Comparison of ENCODE assay signal across 14 cellular contexts in genomic region chr11:6629892-6630631, GRCh38. TPM values are rescaled to one million over a fixed set of nuclear protein-coding genes. Genes with fewer than 3 reads are reported as not detected.
DNase-seq lines count a peak whose midpoint lies in the region; ATAC-seq and TF ChIP-seq lines count a peak whose summit lies in the region.
"Had no signal": no experiment of that assay in that cellular context is flagged by ENCODE, and none has a peak within 500 bp of the region (broad histone marks: within the 10 kb centered on the region; RNA-seq: fewer than 3 reads in every experiment).

No MANE protein-coding gene starts in this region.

- intact Hi-C loops in mammary epithelial cell (cut with micrococcal nuclease): no loop called here
- intact Hi-C loops in stomach (cut with DNase I; ENCODE audit: low total_unique reads): no loop called here

- DNase-seq in DMS153 treated with DMSO at 0.1 percent for 48 hours (lab: John Stamatoyannopoulos, UW; ENCODE audit: unreplicated experiment): peak; percentile 17
- DNase-seq in DMS153 (lab: John Stamatoyannopoulos, UW): no peak
- no peak for DNase-seq in mammary epithelial cell
- no peak for DNase-seq in left lobe of liver (ENCODE audit: low spot score)
- peak; percentile 62 for DNase-seq in stomach
- no peak for DNase-seq in DMS 273 (lab: John Stamatoyannopoulos, UW; ENCODE audit: unreplicated experiment)
- DNase-seq in activated T-cell treated with anti-CD3 and anti-CD28 coated beads, Interleukin-2, amount 50 U/mL, for 48 hours: no peak
- no peak for DNase-seq in NCI-H1694 treated with DMSO at 0.1 percent for 48 hours (lab: John Stamatoyannopoulos, UW)
- DNase-seq: activated naive CD8-positive, alpha-beta T cell treated with anti-CD3 and anti-CD28 coated beads, Interleukin-2, amount 50 U/mL, for 24 hours; cortex of kidney; NCI-H1694 had no signal

- peak; percentile 25 for ATAC-seq in left lobe of liver
- ATAC-seq: activated naive CD8-positive, alpha-beta T cell treated with anti-CD3 and anti-CD28 coated beads, Interleukin-2, amount 50 U/mL, for 24 hours had no signal

- in situ Hi-C loops in mammary epithelial cell (cut with MboI; ENCODE audit: low sequenced_read_pairs in 2 of 2): no loop called here

- peak overlapping the region; percentile 24 for H3K4me2 ChIP-seq in mammary epithelial cell (ENCODE audit: insufficient read depth, low read depth, low read length)

- no TSS peak for BruUV-seq in mammary epithelial cell (replicated peaks; lab: Mats Ljungman, UMichigan)

- H3K4me1 ChIP-seq in mammary epithelial cell (ENCODE audit: insufficient read depth, low read length) (no peaks in the 10 kb centered on the region), stomach (peaks cover 3 to 19% (median 14%) of the 10 kb centered on the region in 4 donors)

- peaks cover 6% of the 10 kb centered on the region for H3K27me3 ChIP-seq in mammary epithelial cell (ENCODE audit: insufficient read depth, low read length)
- no peaks in the 10 kb centered on the region for H3K27me3 ChIP-seq in stomach
- H3K27me3 ChIP-seq: thyroid gland had no signal

- H3K79me2 ChIP-seq in mammary epithelial cell (ENCODE audit: insufficient read depth, low read length): no peaks in the 10 kb centered on the region

- no peak for TF ChIP-seq CTCF in mammary epithelial cell (conservative IDR thresholded peaks at IDR 0.05 in 1 of 2, IDR thresholded peaks at IDR 0.05 in 1 of 2; ENCODE audit: extremely low read depth in 1 of 2, insufficient read depth in 1 of 2, low read depth in 1 of 2, low read length in 2 of 2)
- TF ChIP-seq CTCF in stomach (IDR thresholded peaks at IDR 0.05): no peak

- no peak overlapping the region for H3K9ac ChIP-seq in mammary epithelial cell (ENCODE audit: insufficient read depth, low read length)

- H3K27ac ChIP-seq in mammary epithelial cell (ENCODE audit: insufficient read depth, low read depth, low read length): no peak overlapping the region
- no peak overlapping the region for H3K27ac ChIP-seq in stomach
- H3K27ac ChIP-seq: 22Rv1, SK-N-MC, thyroid gland had no signal

- no peaks in the 10 kb centered on the region for H3K9me3 ChIP-seq in mammary epithelial cell (replicated peaks; ENCODE audit: insufficient read depth, low read length)
- no peaks in the 10 kb centered on the region for H3K9me3 ChIP-seq in stomach
- H3K9me3 ChIP-seq: thyroid gland had no signal

- H2AFZ ChIP-seq in mammary epithelial cell (ENCODE audit: low read depth, low read length): no peak overlapping the region

- dilution Hi-C loops in mammary epithelial cell (cut with HindIII; ENCODE audit: low sequenced_read_pairs): no loop called here

- TF ChIP-seq POLR2A in stomach (IDR thresholded peaks at IDR 0.05): no peak

- 58% methylated on average over 33 of the region's 102 CpGs for WGBS in mammary epithelial cell (ENCODE audit: low coverage, missing lambda C conversion rate)
- WGBS in stomach, 5 donors: 23 to 68% (median 40%) methylated on average over 80 to 102 of the region's 102 CpGs

- no peaks in the 10 kb centered on the region for H4K20me1 ChIP-seq in mammary epithelial cell (ENCODE audit: insufficient read depth, low read length)

- no peak for TF ChIP-seq EP300 in stomach (IDR thresholded peaks at IDR 0.05)

- CTCF ChIA-PET in mammary epithelial cell (lab: Charles Lee; ENCODE audit: low non-redundant PET): no interaction called here

- H3K4me3 ChIP-seq in mammary epithelial cell (replicated peaks in 1 of 3; ENCODE audit: insufficient read depth in 1 of 3, low read depth in 2 of 3, low read length in 3 of 3) (no peak overlapping the region), stomach (peak overlapping the region; percentile 32 to 53 (median 38))
- H3K4me3 ChIP-seq: SK-N-MC had no signal

- H3K36me3 ChIP-seq in mammary epithelial cell (ENCODE audit: insufficient read depth, low read length) (no peaks in the 10 kb centered on the region), stomach (peaks cover 12 to 87% (median 80%) of the 10 kb centered on the region in 4 donors)

RNA-seq across cellular contexts. Expression of gene TPP1, which starts 10.8 kb away (rescaled TPM):
- total RNA-seq in mammary epithelial cell (10 to 100 TPM; 59.2 to 73.9 TPM), left lobe of liver (62.4 TPM), stomach (100 to 1,000 TPM in 1 of 5 donors, 10 to 100 TPM in 4; 45.9 to 213 (median 91.5) TPM)
- polyA plus RNA-seq in mammary epithelial cell (60.5 TPM), stomach (10 to 100 TPM; 11.9 to 32.8 (median 26.1) TPM)
- 99.5 TPM for polyA minus RNA-seq in mammary epithelial cell

RNA-seq across cellular contexts. Expression of gene TAF10, which starts 18.0 kb away (rescaled TPM):
- total RNA-seq in mammary epithelial cell (100 to 1,000 TPM in 1 of 2 donors, 10 to 100 TPM in 1; 26.3 to 115 TPM), left lobe of liver (52.5 TPM), stomach (100 to 1,000 TPM in 4 of 5 donors, 10 to 100 TPM in 1; 15.8 to 234 (median 163) TPM)
- polyA plus RNA-seq in mammary epithelial cell (101 TPM), stomach (100 to 1,000 TPM; 115 to 160 (median 154) TPM)
- 135 TPM for polyA minus RNA-seq in mammary epithelial cell

RNA-seq across cellular contexts. Expression of gene DCHS1, which starts 25.5 kb away (rescaled TPM):
- total RNA-seq in mammary epithelial cell (under 1 TPM; 0.50 to 0.59 TPM), left lobe of liver (2.5 TPM), stomach (10 to 100 TPM in 4 of 5 donors, 1 to 10 TPM in 1; 9.9 to 22.8 (median 17.4) TPM)
- polyA plus RNA-seq in mammary epithelial cell (0.05 TPM), stomach (1 to 10 TPM in 2 of 3 donors, under 1 TPM in 1; 0.76 to 2.6 (median 1.6) TPM)
- 0.05 TPM for polyA minus RNA-seq in mammary epithelial cell

RNA-seq across cellular contexts. Expression of gene ILK, which starts 26.5 kb away (rescaled TPM):
- total RNA-seq in mammary epithelial cell: 100 to 1,000 TPM in 1 of 2 donors, 10 to 100 TPM in 1; 87.9 to 136 TPM
- 175 TPM for polyA plus RNA-seq in mammary epithelial cell
- polyA minus RNA-seq in mammary epithelial cell: 199 TPM
- total RNA-seq in left lobe of liver: 41.1 TPM
- total RNA-seq in stomach: 100 to 1,000 TPM in 4 of 5 donors, 10 to 100 TPM in 1; 60.0 to 308 (median 123) TPM
- 100 to 1,000 TPM; 123 to 138 (median 124) TPM for polyA plus RNA-seq in stomach

RNA-seq across cellular contexts. Expression of gene RRP8, which starts 26.6 kb away (rescaled TPM):
- total RNA-seq in mammary epithelial cell (10 to 100 TPM in 1 of 2 donors, 1 to 10 TPM in 1; 9.7 to 20.6 TPM), left lobe of liver (14.4 TPM), stomach (10 to 100 TPM in 2 of 5 donors, 1 to 10 TPM in 3; 1.8 to 22.6 (median 7.6) TPM)
- polyA plus RNA-seq in mammary epithelial cell (11.5 TPM), stomach (10 to 100 TPM; 16.5 to 23.1 (median 18.0) TPM)
- 11.0 TPM for polyA minus RNA-seq in mammary epithelial cell

Comparison
In these comparisons a context has a peak if more than half of its experiments do, and no peak if none do; other contexts are left out.
1. DNase-seq: peak in DMS153 treated with DMSO at 0.1 percent for 48 hours (single experiment) and stomach (single experiment); none in DMS153 (single experiment), mammary epithelial cell (single experiment), left lobe of liver (single experiment), DMS 273 (single experiment), activated T-cell treated with anti-CD3 and anti-CD28 coated beads, Interleukin-2, amount 50 U/mL, for 48 hours (0 of 2) and NCI-H1694 treated with DMSO at 0.1 percent for 48 hours (single experiment).
2. H3K4me3 ChIP-seq: peak in stomach (4 of 4); none in mammary epithelial cell (0 of 3).